8 cellular contexts compared by ENCODE assay signal in the genomic region with DNA sequence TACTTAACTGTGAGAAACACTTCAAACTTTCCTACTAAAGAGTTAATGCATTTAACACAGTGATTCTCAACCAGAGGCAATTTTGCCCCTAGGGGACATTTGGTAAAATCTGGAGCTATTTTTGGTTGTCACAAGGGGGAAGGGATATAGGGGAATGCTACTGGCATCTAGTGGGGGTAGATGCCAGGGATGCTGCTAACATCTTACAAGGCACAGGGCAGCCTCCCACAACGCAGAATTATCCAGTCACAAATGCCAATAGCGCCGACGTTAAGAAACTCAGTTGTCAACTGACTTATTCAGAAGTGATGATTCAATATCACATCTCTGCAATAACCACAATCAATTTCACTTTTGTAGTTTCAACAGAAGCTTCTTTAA. TPM values are rescaled to one million over a fixed set of nuclear protein-coding genes. Genes with fewer than 3 reads are reported as not detected.
DNase-seq lines count a peak whose midpoint lies in the region; ATAC-seq and TF ChIP-seq lines count a peak whose summit lies in the region.

No MANE protein-coding gene starts in this region.

- CTCF ChIA-PET in activated CD4-positive, alpha-beta T cell treated with anti-CD3 and anti-CD28 coated beads for 36 hours (lab: Charles Lee), result interaction anchor here (0.7 to 3.7 kb wide), 8 partner anchors 18 to 1175 kb away, joined by 3 to 15 read pairs (median 4); no protein-coding TSS in a partner anchor

- peaks cover 17% of the 10 kb centered on the region for H3K36me3 Mint-ChIP-seq in activated CD4-positive, alpha-beta T cell treated with anti-CD3 and anti-CD28 coated beads for 36 hours (ENCODE audit: low read depth)
- H3K36me3 Mint-ChIP-seq in effector memory CD8-positive, alpha-beta T cell (ENCODE audit: insufficient read depth), result peaks cover 13% of the 10 kb centered on the region
- H3K36me3 Mint-ChIP-seq in osteocyte (ENCODE audit: unreplicated experiment), result peaks cover 6% of the 10 kb centered on the region

- peak; percentile 39 for DNase-seq in ELF-1 (ENCODE audit: low read depth, low spot score)
- DNase-seq in activated CD4-positive, alpha-beta T cell treated with anti-CD3 and anti-CD28 coated beads for 36 hours, result peak; percentile 79
- DNase-seq in effector memory CD8-positive, alpha-beta T cell, result peak; percentile 5 to 28 (median 5)
- DNase-seq in osteocyte (ENCODE audit: extremely low spot score, unreplicated experiment), result no peak
- no peak for DNase-seq in activated CD4-positive, CD25-positive, alpha-beta regulatory T cell (lab: John Stamatoyannopoulos, UW)

- no peaks in the 10 kb centered on the region for H3K27me3 Mint-ChIP-seq in activated CD4-positive, alpha-beta T cell treated with anti-CD3 and anti-CD28 coated beads for 36 hours
- no peaks in the 10 kb centered on the region for H3K27me3 Mint-ChIP-seq in effector memory CD8-positive, alpha-beta T cell
- no peaks in the 10 kb centered on the region for H3K27me3 Mint-ChIP-seq in osteocyte (ENCODE audit: unreplicated experiment)

- intact Hi-C loops in activated CD4-positive, alpha-beta T cell treated with anti-CD3 and anti-CD28 coated beads for 36 hours (cut with DNase I, micrococcal nuclease), result loop anchor here (1.0 to 10.0 kb wide), 15 partner anchors 15 to 1448 kb away; a partner anchor contains a TSS

- peak overlapping the region; percentile 86 for H3K4me3 Mint-ChIP-seq in activated CD4-positive, alpha-beta T cell treated with anti-CD3 and anti-CD28 coated beads for 36 hours
- peak overlapping the region; percentile 83 to 84 for H3K4me3 Mint-ChIP-seq in effector memory CD8-positive, alpha-beta T cell
- peak overlapping the region; percentile 78 for H3K4me3 Mint-ChIP-seq in osteocyte (ENCODE audit: unreplicated experiment)

- peak; percentile 23 for ATAC-seq in HG03354 (IDR thresholded peaks at IDR 0.05; ENCODE audit: poor library complexity, severe bottlenecking, unreplicated experiment)
- ATAC-seq in activated CD4-positive, alpha-beta T cell treated with anti-CD3 and anti-CD28 coated beads for 36 hours, result peak; percentile 47
- no peak for ATAC-seq in effector memory CD8-positive, alpha-beta T cell (replicated peaks)
- ATAC-seq in GM21367 (IDR thresholded peaks at IDR 0.05; ENCODE audit: unreplicated experiment), result no peak
- ATAC-seq in GM21515 (IDR thresholded peaks at IDR 0.05; ENCODE audit: unreplicated experiment), result no peak

- peak; percentile 48 for TF ChIP-seq CTCF in osteocyte (IDR thresholded peaks at IDR 0.05)

- POLR2A ChIA-PET in activated CD4-positive, alpha-beta T cell treated with anti-CD3 and anti-CD28 coated beads for 36 hours (lab: Charles Lee), result interaction anchor here (1.0 kb wide), 1 partner anchor 317 kb away, joined by 6 read pairs; no protein-coding TSS in a partner anchor

- peaks cover 46% of the 10 kb centered on the region for H3K4me1 Mint-ChIP-seq in activated CD4-positive, alpha-beta T cell treated with anti-CD3 and anti-CD28 coated beads for 36 hours
- peaks cover 24 to 38% of the 10 kb centered on the region in 2 donors for H3K4me1 Mint-ChIP-seq in effector memory CD8-positive, alpha-beta T cell (ENCODE audit: low read depth in 2 of 2)
- H3K4me1 Mint-ChIP-seq in osteocyte (ENCODE audit: unreplicated experiment), result peaks cover 45% of the 10 kb centered on the region

- peak overlapping the region; percentile 96 for H3K27ac Mint-ChIP-seq in activated CD4-positive, alpha-beta T cell treated with anti-CD3 and anti-CD28 coated beads for 36 hours
- H3K27ac Mint-ChIP-seq in effector memory CD8-positive, alpha-beta T cell, result peak overlapping the region; percentile 94 to 95
- H3K27ac Mint-ChIP-seq in osteocyte (ENCODE audit: unreplicated experiment), result peak overlapping the region; percentile 89

- no peaks in the 10 kb centered on the region for H3K9me3 Mint-ChIP-seq in activated CD4-positive, alpha-beta T cell treated with anti-CD3 and anti-CD28 coated beads for 36 hours (ENCODE audit: low read depth)
- no peaks in the 10 kb centered on the region for H3K9me3 Mint-ChIP-seq in effector memory CD8-positive, alpha-beta T cell
- no peaks in the 10 kb centered on the region for H3K9me3 Mint-ChIP-seq in osteocyte (ENCODE audit: unreplicated experiment)

RNA-seq across cellular contexts. Expression of a gene that starts 2.0 kb away (rescaled TPM):
- 10 to 100 TPM; 20.2 to 33.2 TPM for total RNA-seq in activated CD4-positive, alpha-beta T cell treated with anti-CD3 and anti-CD28 coated beads for 36 hours
- 31.1 and 46.7 TPM in 2 replicates for total RNA-seq in osteocyte

Comparison
In these comparisons a context has a peak if more than half of its experiments do, and no peak if none do; other contexts are left out.
1. DNase-seq: peak in ELF-1 (single experiment), activated CD4-positive, alpha-beta T cell treated with anti-CD3 and anti-CD28 coated beads for 36 hours (single experiment) and effector memory CD8-positive, alpha-beta T cell (3 of 3); none in osteocyte (single experiment) and activated CD4-positive, CD25-positive, alpha-beta regulatory T cell (0 of 4).
2. ATAC-seq: peak in HG03354 (single experiment) and activated CD4-positive, alpha-beta T cell treated with anti-CD3 and anti-CD28 coated beads for 36 hours (single experiment); none in effector memory CD8-positive, alpha-beta T cell (single experiment), GM21367 (single experiment) and GM21515 (single experiment).
3. Peak in every context shown above with its lines, with median percentiles within 50 percentile points of each other: H3K27ac Mint-ChIP-seq and H3K4me3 Mint-ChIP-seq.